ENCODE assay signal across 18 cellular contexts in genomic region chr11:72575533-72576170, GRCh38.
DNase-seq lines count a peak whose midpoint lies in the region; ATAC-seq, FAIRE-seq and TF ChIP-seq lines count a peak whose summit lies in the region.
"Had no signal": no experiment of that assay in that cellular context is flagged by ENCODE, and none has a peak within 500 bp of the region (broad histone marks: within the 10 kb centered on the region; RNA-seq: fewer than 3 reads in every experiment).

No MANE protein-coding gene starts in this region.

- peaks cover 3% of the 10 kb centered on the region for H3K36me3 ChIP-seq in suprapubic skin

- peaks cover 30% of the 10 kb centered on the region for H3K27me3 Mint-ChIP-seq in T-helper 17 cell

- WGBS in suprapubic skin = 83% methylated on average over 8 of the region's 10 CpGs

- no peak for TF ChIP-seq EP300 in suprapubic skin (IDR thresholded peaks at IDR 0.05)

- TF ChIP-seq CTCF in suprapubic skin (IDR thresholded peaks at IDR 0.05) = no peak

- no peak overlapping the region for H3K27ac ChIP-seq in suprapubic skin
- H3K27ac ChIP-seq: SK-N-MC had no signal

- H3K9me3 ChIP-seq in suprapubic skin (no peaks in the 10 kb centered on the region), T-helper 17 cell (ENCODE audit: control insufficient read depth, low read length, poor library complexity, severe bottlenecking) (no peaks in the 10 kb centered on the region)

- FAIRE-seq in GM12891 (lab: Jason Lieb, UNC) = no peak
- FAIRE-seq in HTR-8/SVneo (lab: Jason Lieb, UNC) = peak; percentile 48
- FAIRE-seq: D721Med had no signal

- no peak for TF ChIP-seq POLR2A in GM12891 (IDR thresholded peaks at IDR 0.05; ENCODE audit: low read depth, low read length)
- TF ChIP-seq POLR2A in suprapubic skin (IDR thresholded peaks at IDR 0.05) = no peak

- H3K27ac Mint-ChIP-seq in T-helper 17 cell = no peak overlapping the region
- H3K27ac Mint-ChIP-seq: B cell; CD8-positive, alpha-beta T cell; IgD-negative memory B cell had no signal

- H3K4me3 Mint-ChIP-seq in T-helper 17 cell = no peak overlapping the region
- H3K4me3 Mint-ChIP-seq: B cell; CD8-positive, alpha-beta T cell; H9 had no signal

- H3K4me1 ChIP-seq in suprapubic skin = no peaks in the 10 kb centered on the region

- peaks cover 9% of the 10 kb centered on the region for H3K4me1 Mint-ChIP-seq in T-helper 17 cell

- DNase-seq in GM12891 (ENCODE audit: insufficient read length, low spot score) (peak; percentile 4), HTR-8/SVneo (ENCODE audit: insufficient read length, low spot score) (no peak), mesenteric fat pad (ENCODE audit: low spot score) (peak; percentile 81), suprapubic skin (ENCODE audit: low spot score in 2 of 2) (peak; percentile 42 to 57), DMS53 (lab: John Stamatoyannopoulos, UW) (no peak), T-helper 17 cell (no peak)
- DNase-seq: CD8-positive, alpha-beta T cell; GDM1; H9; NCI-H1105 treated with DMSO at 0.1 percent for 48 hours; NCI-H1694 treated with DMSO at 0.1 percent for 48 hours; NCI-H226; NCI-H524 treated with DMSO at 0.1 percent for 48 hours had no signal

- H3K36me3 Mint-ChIP-seq in T-helper 17 cell (ENCODE audit: low read depth) = peaks cover 2% of the 10 kb centered on the region
- H3K36me3 Mint-ChIP-seq: CD8-positive, alpha-beta T cell had no signal

- H3K27me3 ChIP-seq in suprapubic skin = no peaks in the 10 kb centered on the region

- no peak overlapping the region for H3K4me3 ChIP-seq in suprapubic skin
- H3K4me3 ChIP-seq: SK-N-MC had no signal

- ATAC-seq in HG03039 (IDR thresholded peaks at IDR 0.05; ENCODE audit: unreplicated experiment) = no peak
- no peak for ATAC-seq in T-helper 17 cell
- ATAC-seq: CD8-positive, alpha-beta T cell had no signal

TF ChIP-seq in GM12891, 5 proteins besides CTCF, POLR2A, EP300 and RAD21:
- TF ChIP-seq POLR2AphosphoS5 (IDR thresholded peaks at IDR 0.05; ENCODE audit: low read depth, low read length) = no peak
- no peak for TF ChIP-seq POU2F2 (IDR thresholded peaks at IDR 0.05; ENCODE audit: low read depth, low read length)
- no peak for TF ChIP-seq PAX5 (IDR thresholded peaks at IDR 0.05; ENCODE audit: insufficient read depth, low read length, severe bottlenecking)
- no peak for TF ChIP-seq SPI1 (IDR thresholded peaks at IDR 0.05; ENCODE audit: low read depth, low read length)
- no peak for TF ChIP-seq TAF1 (IDR thresholded peaks at IDR 0.05; ENCODE audit: low read depth, low read length)
TF ChIP-seq in GM12891: peak in this region for 0.

Comparison
In these comparisons a context has a peak if more than half of its experiments do, and no peak if none do; other contexts are left out.
1. DNase-seq: peak in GM12891 (single experiment), mesenteric fat pad (single experiment) and suprapubic skin (2 of 2); none in HTR-8/SVneo (single experiment), DMS53 (single experiment) and T-helper 17 cell (0 of 3).